In the genomic region with DNA sequence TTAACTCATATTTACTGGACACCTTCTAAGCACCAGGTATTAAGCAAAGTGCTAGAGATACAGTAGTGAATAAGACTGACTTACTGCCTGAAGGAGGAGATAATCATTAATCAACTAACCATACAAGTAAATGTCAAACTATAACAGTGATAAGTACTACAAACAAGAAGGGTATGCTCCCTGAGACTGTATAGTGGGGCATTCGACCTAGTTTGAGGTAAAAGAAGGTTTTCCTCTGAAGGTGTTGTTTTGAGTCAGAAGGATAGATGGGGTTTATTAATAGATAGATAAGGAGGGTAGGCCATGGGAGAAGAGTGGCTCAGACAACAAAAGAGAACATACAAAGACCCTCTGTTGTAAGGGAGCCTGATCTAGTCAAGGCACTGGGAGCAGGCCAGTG, we compare ENCODE assay signal across 19 cellular contexts.
"Had no signal": no experiment of that assay in that cellular context is flagged by ENCODE, and none has a peak within 500 bp of the region (broad histone marks: within the 10 kb centered on the region; RNA-seq: fewer than 3 reads in every experiment).

No MANE protein-coding gene starts in this region.

- H3K36me3 Mint-ChIP-seq: memory B cell, neural progenitor cell, type B pancreatic cell had no signal

- H3K27me3 Mint-ChIP-seq: dendritic cell treated with granulocyte-macrophage colony-stimulating factor and Interleukin-4, amounts not matched to agents 40 ng/mL and 50 ng/mL, for 4 days; memory B cell; type B pancreatic cell had no signal

- DNase-seq: colonic mucosa; effector CD8-positive, alpha-beta T cell; endodermal cell; foreskin fibroblast; gastrocnemius medialis; head of caudate nucleus; sigmoid colon; spleen; stimulated activated naive CD4-positive, alpha-beta T cell; substantia nigra; testis; tibial artery had no signal

- ATAC-seq: esophagus mucosa, gastrocnemius medialis, left lobe of liver had no signal

- H3K4me1 Mint-ChIP-seq: endodermal cell, memory B cell, nephron, neural progenitor cell had no signal

- H3K4me3 Mint-ChIP-seq: dendritic cell treated with granulocyte-macrophage colony-stimulating factor and Interleukin-4, amounts not matched to agents 40 ng/mL and 50 ng/mL, for 4 days; endodermal cell; memory B cell; nephron; neural progenitor cell; type B pancreatic cell had no signal

- H3K9me3 Mint-ChIP-seq: dendritic cell treated with granulocyte-macrophage colony-stimulating factor and Interleukin-4, amounts not matched to agents 40 ng/mL and 50 ng/mL, for 4 days; endodermal cell; memory B cell; nephron had no signal

- H3K27ac Mint-ChIP-seq: dendritic cell treated with granulocyte-macrophage colony-stimulating factor and Interleukin-4, amounts not matched to agents 40 ng/mL and 50 ng/mL, for 4 days; endodermal cell; memory B cell; nephron; neural progenitor cell; type B pancreatic cell had no signal
